In genomic region chr3:50786631-50787030, GRCh38 we compare ENCODE assay signal across 11 cellular contexts.
"Had no signal": no experiment of that assay in that cellular context is flagged by ENCODE, and none has a peak within 500 bp of the region (broad histone marks: within the 10 kb centered on the region; RNA-seq: fewer than 3 reads in every experiment).

No MANE protein-coding gene starts in this region.

- H3K36me3 ChIP-seq: HAP-1 had no signal

- H3K4me3 Mint-ChIP-seq: GM23338, H9, HFFc6 had no signal

- DNase-seq: GM23248, GOT3, H7, H9, HCEC 1CT, HFFc6 had no signal

- ATAC-seq: GM23338, HCT116 had no signal

- FAIRE-seq: H1, H54 had no signal

- H3K4me3 ChIP-seq: GM23248, GM23338, HAP-1 had no signal

- H3K27ac Mint-ChIP-seq: GM23338, H9, HFFc6 had no signal

- H3K27ac ChIP-seq: GM23248 had no signal
